In the genomic region with DNA sequence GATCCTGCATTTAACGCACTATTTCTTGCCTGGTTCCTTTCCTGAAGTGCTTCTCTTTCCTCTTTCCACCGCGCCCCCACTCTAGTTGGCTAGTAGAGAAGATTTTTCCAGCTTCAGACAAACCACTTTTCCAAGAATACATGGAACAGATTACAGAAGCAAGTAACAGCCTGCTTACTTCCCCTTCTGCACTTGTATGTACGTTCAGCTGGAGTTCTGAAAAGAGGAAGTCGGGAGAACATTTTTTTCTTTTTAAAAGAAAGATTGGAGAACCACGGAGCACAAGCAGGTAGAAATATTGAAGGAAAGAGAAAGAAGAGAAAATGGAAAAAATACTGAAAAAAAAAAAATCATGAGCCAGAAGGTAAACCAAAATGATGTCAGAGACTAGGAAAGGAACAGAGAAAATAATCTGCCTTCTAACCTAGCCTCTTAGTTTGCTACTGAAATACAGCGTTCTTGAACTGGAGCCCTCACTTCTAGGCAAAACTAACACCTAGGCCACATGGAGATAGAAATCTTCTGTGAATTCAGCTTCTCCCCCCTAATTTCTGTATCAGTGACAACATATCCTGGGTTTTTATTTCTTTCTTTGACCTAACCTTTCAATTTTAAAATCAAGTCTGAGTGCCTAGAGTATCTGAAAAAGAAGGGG, we compare ENCODE assay signal across 11 cellular contexts.
DNase-seq lines count a peak whose midpoint lies in the region; ATAC-seq, FAIRE-seq and TF ChIP-seq lines count a peak whose summit lies in the region.
"Had no signal": no experiment of that assay in that cellular context is flagged by ENCODE, and none has a peak within 500 bp of the region (broad histone marks: within the 10 kb centered on the region; RNA-seq: fewer than 3 reads in every experiment).

No MANE protein-coding gene starts in this region.

- 4% methylated on average over 7 of the region's 7 CpGs for WGBS in K562 (ENCODE audit: insufficient coverage, low coverage, missing lambda C conversion rate)
- 69 to 74% methylated on average over 7 of the region's 7 CpGs for WGBS in tibial nerve, 2 donors

- H2AFZ ChIP-seq in K562 (ENCODE audit: low read depth, low read length), result no peak overlapping the region

- TF ChIP-seq RAD21 in K562 (CRISPR knock-in tag; conservative IDR thresholded peaks at IDR 0.05 in 1 of 2, IDR thresholded peaks at IDR 0.05 in 1 of 2), result no peak

- no peak overlapping the region for H3K27ac ChIP-seq in K562 (ENCODE audit: extremely low read depth, low read depth, low read length)
- H3K27ac ChIP-seq in tibial nerve, result no peak overlapping the region

- H3K36me3 ChIP-seq in K562 (ENCODE audit: control insufficient read depth, insufficient read depth, low read length) (no peaks in the 10 kb centered on the region), tibial nerve (peaks cover 0 to 3% (median 0%) of the 10 kb centered on the region in 3 donors)

- no peak for TF ChIP-seq POLR2A in K562 (conservative IDR thresholded peaks at IDR 0.05)
- TF ChIP-seq POLR2A in tibial nerve (IDR thresholded peaks at IDR 0.05), result no peak

- H3K4me3 ChIP-seq in K562 (no peak overlapping the region), tibial nerve (no peak overlapping the region)

- ATAC-seq in GM19043 (IDR thresholded peaks at IDR 0.05; ENCODE audit: low read depth, unreplicated experiment) (peak; percentile 38), K562 (peak; percentile 53; the same call in 2 of the 3 replicates), HG03520 (IDR thresholded peaks at IDR 0.05; ENCODE audit: unreplicated experiment) (no peak)

- POLR2A ChIA-PET in K562 (lab: Yijun Ruan, JAX), result interaction anchor here (0.7 to 1.6 kb wide), 4 partner anchors 9 to 43 kb away, joined by 3 to 4 read pairs (median 3); no protein-coding TSS in a partner anchor

- TF ChIP-seq EP300 in K562 (IDR thresholded peaks at IDR 0.05; ENCODE audit: low read length), result no peak
- TF ChIP-seq EP300 in tibial nerve (IDR thresholded peaks at IDR 0.05), result peak in 1 of 2 donors; percentile 34

- no peaks in the 10 kb centered on the region for H3K79me2 ChIP-seq in K562 (ENCODE audit: control insufficient read depth, insufficient read depth, low read length)

- intact Hi-C loops in K562 (cut with micrococcal nuclease), result no loop called here

- BruUV-seq in K562 (replicated peaks; lab: Mats Ljungman, UMichigan), result no TSS peak

- in situ Hi-C loops in K562 (cut with MboI), result no loop called here

- H3K4me1 ChIP-seq in K562 (replicated peaks in 1 of 2; ENCODE audit: control insufficient read depth in 2 of 2, insufficient read depth in 2 of 2, low read length in 2 of 2) (peaks cover 3 to 12% of the 10 kb centered on the region in 2 experiments; a peak in 3 of 5 replicates), tibial nerve (peaks cover 0 to 8% (median 0%) of the 10 kb centered on the region in 4 donors)

- no peaks in the 10 kb centered on the region for H3K9me1 ChIP-seq in K562 (ENCODE audit: control insufficient read depth, insufficient read depth, low read length)

- TF ChIP-seq CTCF in K562 (IDR thresholded peaks at IDR 0.05 in 2 of 3, conservative IDR thresholded peaks at IDR 0.05 in 1 of 3; ENCODE audit: insufficient read depth in 2 of 3, low read depth in 1 of 3, low read length in 3 of 3) (no peak), tibial nerve (IDR thresholded peaks at IDR 0.05) (no peak)

- H3K4me2 ChIP-seq in K562 (ENCODE audit: insufficient read depth, low read length), result no peak overlapping the region

- peak; percentile 48 for DNase-seq in KG1 (lab: John Stamatoyannopoulos, UW)
- peak in 1 of 4 experiments; percentile 22 for DNase-seq in K562 (ENCODE audit: extremely low read depth in 1 of 4, low spot score in 3 of 4)
- DNase-seq in putamen (ENCODE audit: low spot score), result peak; percentile 38
- no peak for DNase-seq in SW480 (ENCODE audit: low spot score)
- DNase-seq in tibial nerve (ENCODE audit: low spot score in 2 of 2), result no peak
- DNase-seq: activated CD4-positive, alpha-beta T cell treated with anti-CD3 and anti-CD28 coated beads, Interleukin-2, amount 50 U/mL, for 48 hours; NCI-H1694 treated with DMSO at 0.1 percent for 48 hours; nephron progenitor cell; stimulated activated CD4-positive, alpha-beta T cell treated with anti-CD3 and anti-CD28 coated beads, Interleukin-1b, Interleukin-23, amount 100 ng/mL, for 48 hours had no signal

- no peak for FAIRE-seq in K562 (lab: Jason Lieb, UNC)

- H3K9ac ChIP-seq in K562 (ENCODE audit: insufficient read depth in 1 of 2, low read depth in 2 of 2, low read length in 2 of 2), result no peak overlapping the region

- CTCF ChIA-PET in K562 (lab: Yijun Ruan, JAX; ENCODE audit: low intra/inter-chr PET ratio), result no interaction called here

- H3K27me3 ChIP-seq in K562 (ENCODE audit: control insufficient read depth in 2 of 2, insufficient read depth in 2 of 2, low read length in 2 of 2) (no peaks in the 10 kb centered on the region), tibial nerve (no peaks in the 10 kb centered on the region)

- H4K20me1 ChIP-seq in K562 (replicated peaks; ENCODE audit: control insufficient read depth, insufficient read depth, low read length), result no peaks in the 10 kb centered on the region

- H3K9me3 ChIP-seq in K562 (replicated peaks; ENCODE audit: control insufficient read depth, insufficient read depth, low read depth, low read length) (no peaks in the 10 kb centered on the region), tibial nerve (no peaks in the 10 kb centered on the region)

TF ChIP-seq in K562, 482 proteins besides CTCF, POLR2A, EP300 and RAD21 (continues in another document):
- TF ChIP-seq MAZ (CRISPR knock-in tag; conservative IDR thresholded peaks at IDR 0.05 in 1 of 2, IDR thresholded peaks at IDR 0.05 in 1 of 2), result peak in 1 of 2 experiments; percentile 31; a peak in 1 of 4 replicates
- TF ChIP-seq, protein P1, sequence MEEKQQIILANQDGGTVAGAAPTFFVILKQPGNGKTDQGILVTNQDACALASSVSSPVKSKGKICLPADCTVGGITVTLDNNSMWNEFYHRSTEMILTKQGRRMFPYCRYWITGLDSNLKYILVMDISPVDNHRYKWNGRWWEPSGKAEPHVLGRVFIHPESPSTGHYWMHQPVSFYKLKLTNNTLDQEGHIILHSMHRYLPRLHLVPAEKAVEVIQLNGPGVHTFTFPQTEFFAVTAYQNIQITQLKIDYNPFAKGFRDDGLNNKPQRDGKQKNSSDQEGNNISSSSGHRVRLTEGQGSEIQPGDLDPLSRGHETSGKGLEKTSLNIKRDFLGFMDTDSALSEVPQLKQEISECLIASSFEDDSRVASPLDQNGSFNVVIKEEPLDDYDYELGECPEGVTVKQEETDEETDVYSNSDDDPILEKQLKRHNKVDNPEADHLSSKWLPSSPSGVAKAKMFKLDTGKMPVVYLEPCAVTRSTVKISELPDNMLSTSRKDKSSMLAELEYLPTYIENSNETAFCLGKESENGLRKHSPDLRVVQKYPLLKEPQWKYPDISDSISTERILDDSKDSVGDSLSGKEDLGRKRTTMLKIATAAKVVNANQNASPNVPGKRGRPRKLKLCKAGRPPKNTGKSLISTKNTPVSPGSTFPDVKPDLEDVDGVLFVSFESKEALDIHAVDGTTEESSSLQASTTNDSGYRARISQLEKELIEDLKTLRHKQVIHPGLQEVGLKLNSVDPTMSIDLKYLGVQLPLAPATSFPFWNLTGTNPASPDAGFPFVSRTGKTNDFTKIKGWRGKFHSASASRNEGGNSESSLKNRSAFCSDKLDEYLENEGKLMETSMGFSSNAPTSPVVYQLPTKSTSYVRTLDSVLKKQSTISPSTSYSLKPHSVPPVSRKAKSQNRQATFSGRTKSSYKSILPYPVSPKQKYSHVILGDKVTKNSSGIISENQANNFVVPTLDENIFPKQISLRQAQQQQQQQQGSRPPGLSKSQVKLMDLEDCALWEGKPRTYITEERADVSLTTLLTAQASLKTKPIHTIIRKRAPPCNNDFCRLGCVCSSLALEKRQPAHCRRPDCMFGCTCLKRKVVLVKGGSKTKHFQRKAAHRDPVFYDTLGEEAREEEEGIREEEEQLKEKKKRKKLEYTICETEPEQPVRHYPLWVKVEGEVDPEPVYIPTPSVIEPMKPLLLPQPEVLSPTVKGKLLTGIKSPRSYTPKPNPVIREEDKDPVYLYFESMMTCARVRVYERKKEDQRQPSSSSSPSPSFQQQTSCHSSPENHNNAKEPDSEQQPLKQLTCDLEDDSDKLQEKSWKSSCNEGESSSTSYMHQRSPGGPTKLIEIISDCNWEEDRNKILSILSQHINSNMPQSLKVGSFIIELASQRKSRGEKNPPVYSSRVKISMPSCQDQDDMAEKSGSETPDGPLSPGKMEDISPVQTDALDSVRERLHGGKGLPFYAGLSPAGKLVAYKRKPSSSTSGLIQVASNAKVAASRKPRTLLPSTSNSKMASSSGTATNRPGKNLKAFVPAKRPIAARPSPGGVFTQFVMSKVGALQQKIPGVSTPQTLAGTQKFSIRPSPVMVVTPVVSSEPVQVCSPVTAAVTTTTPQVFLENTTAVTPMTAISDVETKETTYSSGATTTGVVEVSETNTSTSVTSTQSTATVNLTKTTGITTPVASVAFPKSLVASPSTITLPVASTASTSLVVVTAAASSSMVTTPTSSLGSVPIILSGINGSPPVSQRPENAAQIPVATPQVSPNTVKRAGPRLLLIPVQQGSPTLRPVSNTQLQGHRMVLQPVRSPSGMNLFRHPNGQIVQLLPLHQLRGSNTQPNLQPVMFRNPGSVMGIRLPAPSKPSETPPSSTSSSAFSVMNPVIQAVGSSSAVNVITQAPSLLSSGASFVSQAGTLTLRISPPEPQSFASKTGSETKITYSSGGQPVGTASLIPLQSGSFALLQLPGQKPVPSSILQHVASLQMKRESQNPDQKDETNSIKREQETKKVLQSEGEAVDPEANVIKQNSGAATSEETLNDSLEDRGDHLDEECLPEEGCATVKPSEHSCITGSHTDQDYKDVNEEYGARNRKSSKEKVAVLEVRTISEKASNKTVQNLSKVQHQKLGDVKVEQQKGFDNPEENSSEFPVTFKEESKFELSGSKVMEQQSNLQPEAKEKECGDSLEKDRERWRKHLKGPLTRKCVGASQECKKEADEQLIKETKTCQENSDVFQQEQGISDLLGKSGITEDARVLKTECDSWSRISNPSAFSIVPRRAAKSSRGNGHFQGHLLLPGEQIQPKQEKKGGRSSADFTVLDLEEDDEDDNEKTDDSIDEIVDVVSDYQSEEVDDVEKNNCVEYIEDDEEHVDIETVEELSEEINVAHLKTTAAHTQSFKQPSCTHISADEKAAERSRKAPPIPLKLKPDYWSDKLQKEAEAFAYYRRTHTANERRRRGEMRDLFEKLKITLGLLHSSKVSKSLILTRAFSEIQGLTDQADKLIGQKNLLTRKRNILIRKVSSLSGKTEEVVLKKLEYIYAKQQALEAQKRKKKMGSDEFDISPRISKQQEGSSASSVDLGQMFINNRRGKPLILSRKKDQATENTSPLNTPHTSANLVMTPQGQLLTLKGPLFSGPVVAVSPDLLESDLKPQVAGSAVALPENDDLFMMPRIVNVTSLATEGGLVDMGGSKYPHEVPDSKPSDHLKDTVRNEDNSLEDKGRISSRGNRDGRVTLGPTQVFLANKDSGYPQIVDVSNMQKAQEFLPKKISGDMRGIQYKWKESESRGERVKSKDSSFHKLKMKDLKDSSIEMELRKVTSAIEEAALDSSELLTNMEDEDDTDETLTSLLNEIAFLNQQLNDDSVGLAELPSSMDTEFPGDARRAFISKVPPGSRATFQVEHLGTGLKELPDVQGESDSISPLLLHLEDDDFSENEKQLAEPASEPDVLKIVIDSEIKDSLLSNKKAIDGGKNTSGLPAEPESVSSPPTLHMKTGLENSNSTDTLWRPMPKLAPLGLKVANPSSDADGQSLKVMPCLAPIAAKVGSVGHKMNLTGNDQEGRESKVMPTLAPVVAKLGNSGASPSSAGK (IDR thresholded peaks at IDR 0.05), result peak; percentile 45; the same call in 1 of the 2 replicates

Comparison
In these comparisons a context has a peak if more than half of its experiments do, and no peak if none do; other contexts are left out.
1. DNase-seq: peak in KG1 (single experiment) and putamen (single experiment); none in SW480 (single experiment) and tibial nerve (0 of 2).